Comparison of ENCODE assay signal across 10 cellular contexts in the genomic region with DNA sequence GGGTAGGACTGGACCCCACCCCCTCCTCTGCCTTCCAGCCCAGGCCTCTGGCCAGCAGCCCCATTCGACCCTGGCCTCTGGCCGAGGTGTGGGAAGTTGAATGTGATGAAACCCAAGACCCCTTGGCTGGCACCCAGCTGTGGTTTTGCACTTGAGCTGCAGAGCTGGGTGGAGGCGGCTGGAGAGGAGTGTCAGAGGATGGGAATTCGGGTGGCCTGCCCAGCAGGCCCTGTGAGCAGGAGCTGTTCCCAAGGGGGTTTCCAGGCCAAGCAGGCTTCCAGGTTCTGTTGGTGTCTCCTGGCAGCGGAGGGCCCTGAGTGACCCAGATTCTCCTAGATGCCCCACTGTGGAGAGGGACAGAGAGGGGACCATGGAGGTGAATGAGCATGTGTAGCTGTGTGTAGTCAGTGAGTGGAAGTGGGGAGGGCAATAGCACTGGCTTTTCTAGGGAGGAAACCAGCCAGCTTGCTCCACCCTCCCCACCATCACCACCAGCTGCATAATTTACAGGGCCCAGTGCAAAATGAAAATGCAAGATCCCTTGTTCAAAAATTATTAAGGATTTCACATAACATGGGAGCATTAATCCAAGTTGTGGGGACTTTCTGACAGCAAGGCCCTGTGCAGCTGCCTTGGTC.
DNase-seq lines count a peak whose midpoint lies in the region; ATAC-seq and TF ChIP-seq lines count a peak whose summit lies in the region.
"Had no signal": no experiment of that assay in that cellular context is flagged by ENCODE, and none has a peak within 500 bp of the region (broad histone marks: within the 10 kb centered on the region; RNA-seq: fewer than 3 reads in every experiment).

No MANE protein-coding gene starts in this region.

- no peak overlapping the region for H3K4me3 ChIP-seq in choroid plexus epithelial cell (ENCODE audit: low read depth, low read length)

- no peak for TF ChIP-seq CTCF in choroid plexus epithelial cell (conservative IDR thresholded peaks at IDR 0.05; ENCODE audit: low read depth, low read length)
- TF ChIP-seq CTCF in CD4-positive, alpha-beta T cell (IDR thresholded peaks at IDR 0.05): no peak

- CTCF ChIA-PET in CD4-positive, alpha-beta T cell (lab: Charles Lee): no interaction called here

- DNase-seq in activated naive CD8-positive, alpha-beta T cell treated with anti-CD3 and anti-CD28 coated beads, Interleukin-2, amount 10 ng/mL, durations not matched to agents 7 days and 5 days: no peak
- DNase-seq in activated naive CD8-positive, alpha-beta T cell treated with anti-CD3 and anti-CD28 coated beads for 36 hours: no peak
- peak; percentile 90 for DNase-seq in choroid plexus epithelial cell (ENCODE audit: low read depth)
- peak; percentile 92 for DNase-seq in mesenteric fat pad (ENCODE audit: low spot score)
- DNase-seq in GM19240 (ENCODE audit: insufficient read length, low spot score): no peak
- no peak for DNase-seq in cerebellar cortex (ENCODE audit: low spot score)
- no peak for DNase-seq in NOMO-1 (lab: John Stamatoyannopoulos, UW; ENCODE audit: unreplicated experiment in 2 of 2)
- DNase-seq in CD4-positive, alpha-beta T cell: no peak
- DNase-seq: NCI-H146 had no signal

- peaks cover 7% of the 10 kb centered on the region for H3K27me3 ChIP-seq in CD4-positive, alpha-beta T cell (ENCODE audit: control insufficient read depth, insufficient read depth, low read length)

- no peaks in the 10 kb centered on the region for H3K36me3 Mint-ChIP-seq in activated naive CD8-positive, alpha-beta T cell treated with anti-CD3 and anti-CD28 coated beads, Interleukin-2, amount 10 ng/mL, durations not matched to agents 7 days and 5 days
- H3K36me3 Mint-ChIP-seq in activated naive CD8-positive, alpha-beta T cell treated with anti-CD3 and anti-CD28 coated beads for 36 hours: no peaks in the 10 kb centered on the region
- no peaks in the 10 kb centered on the region for H3K36me3 Mint-ChIP-seq in CD4-positive, alpha-beta T cell (ENCODE audit: low read depth)

- no peak overlapping the region for H3K4me3 Mint-ChIP-seq in activated naive CD8-positive, alpha-beta T cell treated with anti-CD3 and anti-CD28 coated beads, Interleukin-2, amount 10 ng/mL, durations not matched to agents 7 days and 5 days
- H3K4me3 Mint-ChIP-seq in activated naive CD8-positive, alpha-beta T cell treated with anti-CD3 and anti-CD28 coated beads for 36 hours: no peak overlapping the region
- H3K4me3 Mint-ChIP-seq in CD4-positive, alpha-beta T cell: no peak overlapping the region

- intact Hi-C loops in CD4-positive, alpha-beta T cell (cut with DNase I, micrococcal nuclease): loop anchor here in 1 of 2 experiments (5.0 kb wide), 1 partner anchor 263 kb away; the partner anchor contains the start of gene ZFP36L2

- H3K27ac ChIP-seq in CD4-positive, alpha-beta T cell (ENCODE audit: low read depth, low read length): no peak overlapping the region
- H3K27ac ChIP-seq: C4-2B had no signal

- H3K9me3 ChIP-seq in CD4-positive, alpha-beta T cell (ENCODE audit: control insufficient read depth, low read length): no peaks in the 10 kb centered on the region

- peaks cover 14% of the 10 kb centered on the region for H3K27me3 Mint-ChIP-seq in activated naive CD8-positive, alpha-beta T cell treated with anti-CD3 and anti-CD28 coated beads, Interleukin-2, amount 10 ng/mL, durations not matched to agents 7 days and 5 days
- peaks cover 9% of the 10 kb centered on the region for H3K27me3 Mint-ChIP-seq in activated naive CD8-positive, alpha-beta T cell treated with anti-CD3 and anti-CD28 coated beads for 36 hours
- peaks cover 18% of the 10 kb centered on the region for H3K27me3 Mint-ChIP-seq in CD4-positive, alpha-beta T cell

- POLR2A ChIA-PET in activated naive CD8-positive, alpha-beta T cell treated with anti-CD3 and anti-CD28 coated beads, Interleukin-2, amount 10 ng/mL, durations not matched to agents 7 days and 5 days (lab: Charles Lee): interaction anchor here (0.7 to 0.9 kb wide), 2 partner anchors 54 to 260 kb away, joined by 3 read pairs; no protein-coding TSS in a partner anchor
- POLR2A ChIA-PET in CD4-positive, alpha-beta T cell (lab: Charles Lee): interaction anchor here (0.6 kb wide), 1 partner anchor 11 kb away, joined by 4 read pairs; no protein-coding TSS in a partner anchor

- no peaks in the 10 kb centered on the region for H3K9me3 Mint-ChIP-seq in activated naive CD8-positive, alpha-beta T cell treated with anti-CD3 and anti-CD28 coated beads, Interleukin-2, amount 10 ng/mL, durations not matched to agents 7 days and 5 days
- no peaks in the 10 kb centered on the region for H3K9me3 Mint-ChIP-seq in activated naive CD8-positive, alpha-beta T cell treated with anti-CD3 and anti-CD28 coated beads for 36 hours
- H3K9me3 Mint-ChIP-seq in CD4-positive, alpha-beta T cell: no peaks in the 10 kb centered on the region

- ATAC-seq in activated naive CD8-positive, alpha-beta T cell treated with anti-CD3 and anti-CD28 coated beads, Interleukin-2, amount 10 ng/mL, durations not matched to agents 7 days and 5 days (ENCODE audit: low read depth): peak; percentile 43
- ATAC-seq in CD4-positive, alpha-beta T cell (ENCODE audit: poor library complexity): no peak

- peaks cover 18% of the 10 kb centered on the region for H3K4me1 Mint-ChIP-seq in activated naive CD8-positive, alpha-beta T cell treated with anti-CD3 and anti-CD28 coated beads, Interleukin-2, amount 10 ng/mL, durations not matched to agents 7 days and 5 days
- H3K4me1 Mint-ChIP-seq in activated naive CD8-positive, alpha-beta T cell treated with anti-CD3 and anti-CD28 coated beads for 36 hours: peaks cover 16% of the 10 kb centered on the region
- peaks cover 16% of the 10 kb centered on the region for H3K4me1 Mint-ChIP-seq in CD4-positive, alpha-beta T cell (ENCODE audit: low read depth)

- H3K27ac Mint-ChIP-seq in activated naive CD8-positive, alpha-beta T cell treated with anti-CD3 and anti-CD28 coated beads, Interleukin-2, amount 10 ng/mL, durations not matched to agents 7 days and 5 days: no peak overlapping the region
- no peak overlapping the region for H3K27ac Mint-ChIP-seq in activated naive CD8-positive, alpha-beta T cell treated with anti-CD3 and anti-CD28 coated beads for 36 hours
- H3K27ac Mint-ChIP-seq in CD4-positive, alpha-beta T cell: no peak overlapping the region

Comparison
In these comparisons a context has a peak if more than half of its experiments do, and no peak if none do; other contexts are left out.
1. DNase-seq: peak in choroid plexus epithelial cell (single experiment) and mesenteric fat pad (single experiment); none in activated naive CD8-positive, alpha-beta T cell treated with anti-CD3 and anti-CD28 coated beads, Interleukin-2, amount 10 ng/mL, durations not matched to agents 7 days and 5 days (single experiment), activated naive CD8-positive, alpha-beta T cell treated with anti-CD3 and anti-CD28 coated beads for 36 hours (single experiment), GM19240 (single experiment), cerebellar cortex (single experiment), NOMO-1 (0 of 2) and CD4-positive, alpha-beta T cell (0 of 10).